In the genomic region with DNA sequence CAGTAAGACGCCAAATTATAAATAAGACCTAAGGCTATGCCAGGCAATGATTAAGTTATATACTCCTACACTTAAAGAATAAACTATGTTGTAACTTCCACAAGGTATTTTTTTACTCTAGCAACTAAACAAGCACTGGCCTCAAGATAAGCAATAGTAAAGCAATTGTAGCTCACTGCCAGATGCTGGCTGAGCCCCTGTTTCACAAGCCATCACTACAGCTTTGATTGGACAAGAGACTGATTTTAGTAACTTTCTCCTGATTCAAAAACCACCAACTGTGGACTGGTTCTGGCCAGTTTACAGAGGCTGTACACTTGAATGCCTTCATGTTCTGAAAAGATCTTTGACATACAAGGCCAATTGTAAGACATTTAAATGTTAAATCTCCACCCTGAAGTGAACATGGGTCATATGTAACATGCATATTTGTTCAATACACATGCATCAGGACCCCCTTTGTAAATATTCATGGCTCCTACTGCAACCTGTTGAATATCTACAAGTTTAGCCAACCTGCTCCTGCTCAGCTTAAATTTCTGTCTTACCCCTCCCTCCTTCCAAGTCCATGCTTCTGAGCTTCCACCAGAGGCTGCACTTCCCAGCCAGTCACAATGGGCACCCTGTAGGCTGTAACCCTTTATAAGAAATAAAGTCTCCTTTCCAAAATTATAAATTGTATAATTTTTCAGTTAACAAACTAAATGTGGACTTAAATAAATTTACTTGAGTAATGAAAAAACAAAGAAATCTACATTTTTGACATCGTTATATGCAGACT, we compare ENCODE assay signal across 21 cellular contexts.
DNase-seq lines count a peak whose midpoint lies in the region; TF ChIP-seq lines count a peak whose summit lies in the region.
"Had no signal": no experiment of that assay in that cellular context is flagged by ENCODE, and none has a peak within 500 bp of the region (broad histone marks: within the 10 kb centered on the region; RNA-seq: fewer than 3 reads in every experiment).

No MANE protein-coding gene starts in this region.

- H3K4me1 ChIP-seq in neural progenitor cell (no peaks in the 10 kb centered on the region), Peyer's patch (no peaks in the 10 kb centered on the region), sigmoid colon (no peaks in the 10 kb centered on the region)

- H3K36me3 ChIP-seq in neural progenitor cell (no peaks in the 10 kb centered on the region), Peyer's patch (no peaks in the 10 kb centered on the region), sigmoid colon (no peaks in the 10 kb centered on the region)

- peaks cover 2% of the 10 kb centered on the region for H3K27me3 Mint-ChIP-seq in neural progenitor cell (ENCODE audit: insufficient read depth, low read depth)

- peaks cover 5% of the 10 kb centered on the region for H3K4me1 Mint-ChIP-seq in neural progenitor cell
- H3K4me1 Mint-ChIP-seq: GM23338 had no signal

- no peaks in the 10 kb centered on the region for H3F3A ChIP-seq in neural progenitor cell (ENCODE audit: low read depth)

- WGBS in sigmoid colon, 2 donors = 82 to 91% methylated on average over 2 of the region's 2 CpGs

- H3K9ac ChIP-seq in neural progenitor cell = no peak overlapping the region

- H3K4me2 ChIP-seq in neural progenitor cell = no peak overlapping the region
- H3K4me2 ChIP-seq: GM23338 had no signal

- peaks cover 5% of the 10 kb centered on the region for H3K9me3 Mint-ChIP-seq in neural progenitor cell
- H3K9me3 Mint-ChIP-seq: CD8-positive, alpha-beta T cell had no signal

- H3K4me3 Mint-ChIP-seq in neural progenitor cell = no peak overlapping the region
- H3K4me3 Mint-ChIP-seq: CD8-positive, alpha-beta T cell; GM23338; IgD-negative memory B cell had no signal

- intact Hi-C loops in sigmoid colon (cut with DNase I) = no loop called here

- no peaks in the 10 kb centered on the region for H3K79me2 ChIP-seq in neural progenitor cell (ENCODE audit: low read depth)

- H3K4me3 ChIP-seq in HFF-Myc (replicated peaks; ENCODE audit: low read depth, low read length) = no peak overlapping the region
- H3K4me3 ChIP-seq in neural progenitor cell = no peak overlapping the region
- H3K4me3 ChIP-seq in Peyer's patch = no peak overlapping the region
- H3K4me3 ChIP-seq in sigmoid colon = no peak overlapping the region
- H3K4me3 ChIP-seq: GM23338 had no signal

- no peak for TF ChIP-seq EP300 in sigmoid colon (IDR thresholded peaks at IDR 0.05)

- H3K27me3 ChIP-seq in neural progenitor cell (no peaks in the 10 kb centered on the region), Peyer's patch (no peaks in the 10 kb centered on the region), sigmoid colon (no peaks in the 10 kb centered on the region)

- DNase-seq in HFF-Myc (ENCODE audit: extremely low read depth, low read depth) (no peak), astrocyte of the hippocampus (ENCODE audit: low read depth, low spot score) (peak; percentile 25), fibroblast of gingiva (ENCODE audit: low read depth) (peak; percentile 24), neural progenitor cell (ENCODE audit: low spot score) (no peak), Peyer's patch (no peak), NCI-H510A (lab: John Stamatoyannopoulos, UW) (no peak), sigmoid colon (no peak), T1000 (lab: John Stamatoyannopoulos, UW) (no peak)
- DNase-seq: AML-193; C1 segment of cervical spinal cord; Calu3; CD8-positive, alpha-beta T cell; DMS153; MV-4-11; NCI-H1105 treated with DMSO at 0.1 percent for 48 hours; NCI-H2029 treated with DMSO at 0.1 percent for 48 hours; NCI-H345; NCI-H524 treated with DMSO at 0.1 percent for 48 hours; NCI-H82 had no signal

- no peaks in the 10 kb centered on the region for H4K20me1 ChIP-seq in neural progenitor cell (ENCODE audit: low read depth)

- H3K9me3 ChIP-seq in neural progenitor cell (ENCODE audit: low read depth) = no peaks in the 10 kb centered on the region
- no peaks in the 10 kb centered on the region for H3K9me3 ChIP-seq in Peyer's patch
- no peaks in the 10 kb centered on the region for H3K9me3 ChIP-seq in sigmoid colon

- peak overlapping the region; percentile 61 for H2AFZ ChIP-seq in neural progenitor cell (replicated peaks)
- H2AFZ ChIP-seq: GM23338 had no signal

- TF ChIP-seq CTCF in HFF-Myc (IDR thresholded peaks at IDR 0.05; ENCODE audit: low read depth, low read length, missing control alignments) (peak; percentile 6), neural progenitor cell (IDR thresholded peaks at IDR 0.05) (no peak), Peyer's patch (IDR thresholded peaks at IDR 0.05) (no peak), sigmoid colon (IDR thresholded peaks at IDR 0.05) (no peak)

- no peaks in the 10 kb centered on the region for H3K36me3 Mint-ChIP-seq in neural progenitor cell
- H3K36me3 Mint-ChIP-seq: CD8-positive, alpha-beta T cell; IgD-negative memory B cell had no signal

- H3K27ac ChIP-seq in neural progenitor cell (no peak overlapping the region), Peyer's patch (no peak overlapping the region), sigmoid colon (no peak overlapping the region)

- TF ChIP-seq POLR2A in Peyer's patch (IDR thresholded peaks at IDR 0.05) (no peak), sigmoid colon (IDR thresholded peaks at IDR 0.05) (no peak)

- no peak overlapping the region for H3K27ac Mint-ChIP-seq in neural progenitor cell
- H3K27ac Mint-ChIP-seq: CD8-positive, alpha-beta T cell; GM23338; IgD-negative memory B cell had no signal

Comparison
In these comparisons a context has a peak if more than half of its experiments do, and no peak if none do; other contexts are left out.
1. DNase-seq: peak in astrocyte of the hippocampus (single experiment) and fibroblast of gingiva (single experiment); none in HFF-Myc (single experiment), neural progenitor cell (single experiment), Peyer's patch (0 of 3), NCI-H510A (single experiment), sigmoid colon (single experiment) and T1000 (single experiment).